Comparison of ENCODE assay signal across 8 cellular contexts in the genomic region with DNA sequence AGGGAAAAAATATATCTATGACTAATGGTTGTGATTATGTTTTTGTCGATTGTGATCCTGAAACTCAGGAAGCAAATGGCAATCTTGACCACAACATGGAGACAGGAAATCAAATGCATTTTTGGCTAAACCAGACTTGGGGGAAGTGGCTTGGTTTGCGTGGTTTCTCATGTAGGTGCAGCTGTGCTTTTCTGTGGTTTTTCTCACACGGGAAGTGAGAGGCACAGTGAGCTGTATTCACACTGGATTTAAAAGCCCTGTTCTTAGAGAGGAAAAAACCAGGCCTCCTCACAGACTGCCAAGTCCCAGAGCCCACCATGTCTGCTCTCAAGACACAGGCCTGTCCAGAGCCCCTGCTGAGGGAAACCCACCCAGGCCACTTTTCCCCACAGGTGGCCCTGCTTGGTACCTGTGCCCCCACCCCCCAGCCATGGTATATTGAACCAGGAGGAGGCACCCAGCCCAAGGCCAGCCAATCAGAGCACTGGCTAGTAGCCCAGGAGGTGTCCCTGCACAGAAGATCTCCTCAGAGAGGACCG. TPM values are rescaled to one million over a fixed set of nuclear protein-coding genes. Genes with fewer than 3 reads are reported as not detected.
DNase-seq lines count a peak whose midpoint lies in the region; ATAC-seq, FAIRE-seq and TF ChIP-seq lines count a peak whose summit lies in the region.

No MANE protein-coding gene starts in this region.

- H3K36me3 ChIP-seq in KMS-11 (ENCODE audit: insufficient read depth): no peaks in the 10 kb centered on the region
- H3K36me3 ChIP-seq in endothelial cell of umbilical vein (ENCODE audit: control insufficient read depth in 2 of 2, extremely low read depth in 1 of 2, insufficient read depth in 2 of 2, low read length in 2 of 2): no peaks in the 10 kb centered on the region
- H3K36me3 ChIP-seq in sigmoid colon: no peaks in the 10 kb centered on the region

- TF ChIP-seq CTCF in KMS-11 (conservative IDR thresholded peaks at IDR 0.05; ENCODE audit: low read depth, low read length): no peak
- no peak for TF ChIP-seq CTCF in endothelial cell of umbilical vein (IDR thresholded peaks at IDR 0.05; ENCODE audit: extremely low read depth in 1 of 2, insufficient read depth in 1 of 2, low read depth in 1 of 2, low read length in 2 of 2)
- TF ChIP-seq CTCF in sigmoid colon (IDR thresholded peaks at IDR 0.05): no peak

- peak; percentile 92 for ATAC-seq in GM21528 (IDR thresholded peaks at IDR 0.05; ENCODE audit: low FRiP score, unreplicated experiment)

- no peak for TF ChIP-seq EP300 in sigmoid colon (IDR thresholded peaks at IDR 0.05)

- H3K9ac ChIP-seq in KMS-11 (peak overlapping the region; percentile 39; the same call in 1 of the 2 replicates), endothelial cell of umbilical vein (replicated peaks; ENCODE audit: extremely low read depth, insufficient read depth, low read length) (peak overlapping the region; percentile 95)

- DNase-seq in Daoy (ENCODE audit: low read depth) (peak; percentile 91), endothelial cell of umbilical vein (ENCODE audit: low read depth, low spot score) (peak; percentile 98), sigmoid colon (no peak), NCI-H187 treated with DMSO at 0.1 percent for 48 hours (lab: John Stamatoyannopoulos, UW) (no peak), NCI-H1417 (lab: John Stamatoyannopoulos, UW) (no peak)
- DNase-seq in activated CD4-positive, alpha-beta T cell treated with anti-CD3 and anti-CD28 coated beads, Interleukin-2, amount 50 U/mL, for 48 hours: peak; percentile 45 to 62

- dilution Hi-C loops in endothelial cell of umbilical vein (cut with MboI; ENCODE audit: extremely low pct_ligation_motif_present, low sequenced_read_pairs): loop anchor here (25.0 kb wide), 1 partner anchor 415 kb away; no protein-coding TSS in a partner anchor

- H3K4me2 ChIP-seq in KMS-11 (peak overlapping the region; percentile 94), endothelial cell of umbilical vein (ENCODE audit: insufficient read depth, low read length) (peak overlapping the region; percentile 70)

- peak; percentile 63 for TF ChIP-seq POLR2A in endothelial cell of umbilical vein (IDR thresholded peaks at IDR 0.05; ENCODE audit: low read depth, low read length)
- no peak for TF ChIP-seq POLR2A in sigmoid colon (IDR thresholded peaks at IDR 0.05)

- FAIRE-seq in endothelial cell of umbilical vein (lab: Jason Lieb, UNC): peak; percentile 98

- no peaks in the 10 kb centered on the region for H3K9me3 ChIP-seq in endothelial cell of umbilical vein (replicated peaks; ENCODE audit: control insufficient read depth, insufficient read depth, low read length)
- no peaks in the 10 kb centered on the region for H3K9me3 ChIP-seq in sigmoid colon

- POLR2A ChIA-PET in endothelial cell of umbilical vein (lab: Charles Lee): interaction anchor here (1.0 to 2.6 kb wide), 3 partner anchors 13 to 46 kb away, joined by 4 to 21 read pairs (median 16); partner anchors contain the start of genes BTD and HACL1

- H3K4me3 ChIP-seq in KMS-11 (IDR thresholded peaks at IDR 0.05; ENCODE audit: insufficient read depth, low read depth, low read length): no peak overlapping the region
- H3K4me3 ChIP-seq in endothelial cell of umbilical vein (replicated peaks in 1 of 3; ENCODE audit: insufficient read depth in 1 of 3, low read depth in 1 of 3, low read length in 3 of 3): no peak overlapping the region
- H3K4me3 ChIP-seq in sigmoid colon: no peak overlapping the region

- H3K4me1 ChIP-seq in KMS-11 (ENCODE audit: low read depth, poor library complexity, severe bottlenecking) (peaks cover 48% of the 10 kb centered on the region), endothelial cell of umbilical vein (ENCODE audit: control insufficient read depth, extremely low read depth, insufficient read depth, low read length) (peaks cover 46% of the 10 kb centered on the region), sigmoid colon (peaks cover 0 to 36% (median 30%) of the 10 kb centered on the region in 4 donors)

- CTCF ChIA-PET in endothelial cell of umbilical vein (lab: Charles Lee): interaction anchor here (0.9 to 3.7 kb wide), 6 partner anchors 8 to 165 kb away, joined by 3 to 44 read pairs (median 6); partner anchors contain the start of gene ANKRD28

- H3K79me2 ChIP-seq in KMS-11 (ENCODE audit: insufficient read depth, low read depth): no peaks in the 10 kb centered on the region
- H3K79me2 ChIP-seq in endothelial cell of umbilical vein (ENCODE audit: control insufficient read depth, insufficient read depth, low read length): no peaks in the 10 kb centered on the region

- no TSS peak for BruUV-seq in endothelial cell of umbilical vein (replicated peaks; lab: Mats Ljungman, UMichigan)

- WGBS in sigmoid colon, 2 donors: 50 to 85% methylated on average over 4 of the region's 4 CpGs

- H3K27ac ChIP-seq in KMS-11 (peak overlapping the region; percentile 78), endothelial cell of umbilical vein (ENCODE audit: insufficient read depth, low read depth, low read length) (peak overlapping the region; percentile 99), sigmoid colon (peak overlapping the region; percentile 77 to 83 (median 82))

- H4K20me1 ChIP-seq in KMS-11 (ENCODE audit: insufficient read depth) (no peaks in the 10 kb centered on the region), endothelial cell of umbilical vein (replicated peaks; ENCODE audit: control insufficient read depth, extremely low read depth, insufficient read depth, low read length) (no peaks in the 10 kb centered on the region)

- intact Hi-C loops in endothelial cell of umbilical vein (cut with micrococcal nuclease): loop anchor here (1.0 to 2.0 kb wide), 7 partner anchors 11 to 413 kb away; partner anchors contain the start of gene ANKRD28
- intact Hi-C loops in sigmoid colon (cut with DNase I): loop anchor here (5.0 kb wide), 1 partner anchor 90 kb away; no protein-coding TSS in a partner anchor

- H2AFZ ChIP-seq in KMS-11 (ENCODE audit: low read depth) (peak overlapping the region; percentile 39; the same call in 1 of the 2 replicates), endothelial cell of umbilical vein (ENCODE audit: low read depth, low read length) (no peak overlapping the region)

- no peaks in the 10 kb centered on the region for H3K9me1 ChIP-seq in endothelial cell of umbilical vein (replicated peaks; ENCODE audit: control insufficient read depth, extremely low read depth, insufficient read depth, low read length)

- H3K27me3 ChIP-seq in KMS-11 (ENCODE audit: insufficient read depth, low read depth) (no peaks in the 10 kb centered on the region), endothelial cell of umbilical vein (ENCODE audit: control insufficient read depth in 2 of 2, insufficient read depth in 2 of 2, low read length in 2 of 2) (no peaks in the 10 kb centered on the region), sigmoid colon (no peaks in the 10 kb centered on the region)

TF ChIP-seq in endothelial cell of umbilical vein, 7 proteins besides CTCF, POLR2A, EP300 and RAD21:
- TF ChIP-seq JUN (IDR thresholded peaks at IDR 0.05; ENCODE audit: borderline replicate concordance, insufficient read depth, insufficient read length, low read depth) (peak; percentile 90), MYC (IDR thresholded peaks at IDR 0.05; ENCODE audit: low read depth, low read length) (no peak), FOS (IDR thresholded peaks at IDR 0.05; ENCODE audit: borderline replicate concordance, insufficient read depth, low read length) (peak; percentile 66), GATA2 (IDR thresholded peaks at IDR 0.05; ENCODE audit: insufficient read depth, insufficient read length, low read depth, low read length) (peak; percentile 79), EZH2 (IDR thresholded peaks at IDR 0.05; ENCODE audit: borderline replicate concordance, low read depth, low read length, severe bottlenecking) (no peak), POLR2AphosphoS5 (IDR thresholded peaks at IDR 0.05; ENCODE audit: insufficient read depth, low read depth, low read length) (peak; percentile 93)
- TF ChIP-seq, protein P1, sequence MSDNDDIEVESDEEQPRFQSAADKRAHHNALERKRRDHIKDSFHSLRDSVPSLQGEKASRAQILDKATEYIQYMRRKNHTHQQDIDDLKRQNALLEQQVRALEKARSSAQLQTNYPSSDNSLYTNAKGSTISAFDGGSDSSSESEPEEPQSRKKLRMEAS (IDR thresholded peaks at IDR 0.05; ENCODE audit: insufficient read depth, insufficient read length): no peak

RNA-seq across cellular contexts. Expression of gene BTD, which starts 46.2 kb away (rescaled TPM):
- 3.7 and 10.6 TPM in 2 replicates for total RNA-seq in Daoy (2014; rRNA removed; shearing (Covaris generic))
- total RNA-seq in endothelial cell of umbilical vein (18.7 and 20.3 TPM in 2 replicates), sigmoid colon (10 to 100 TPM; 23.5 to 35.5 (median 30.1) TPM)
- polyA plus RNA-seq in endothelial cell of umbilical vein (27.1 and 32.2 TPM in 2 replicates), sigmoid colon (10 to 100 TPM in 1 of 3 donors, 1 to 10 TPM in 2; 6.6 to 13.5 (median 7.2) TPM)
- 24.7 and 26.8 TPM in 2 replicates for polyA plus RNA-seq in endothelial cell of umbilical vein (2011; cell fraction: cytosol; rRNA removed)
- 22.9 and 23.5 TPM in 2 replicates for polyA plus RNA-seq in endothelial cell of umbilical vein (2011; cell fraction: nucleus; rRNA removed)
- 15.7 and 17.1 TPM in 2 replicates for polyA plus RNA-seq in endothelial cell of umbilical vein (2012)
- 48.8 and 59.8 TPM in 2 replicates for polyA minus RNA-seq in endothelial cell of umbilical vein
- polyA minus RNA-seq in endothelial cell of umbilical vein (2011; cell fraction: cytosol; rRNA and poly(A)+ RNA removed): 12.0 TPM
- 26.5 and 38.8 TPM in 2 replicates for polyA minus RNA-seq in endothelial cell of umbilical vein (2011; cell fraction: nucleus; rRNA and poly(A)+ RNA removed)

RNA-seq across cellular contexts. Expression of gene HACL1, which starts 46.3 kb away (rescaled TPM):
- total RNA-seq in Daoy (2014; rRNA removed; shearing (Covaris generic)): 26.4 and 34.6 TPM in 2 replicates
- 27.4 and 29.9 TPM in 2 replicates for total RNA-seq in endothelial cell of umbilical vein
- 14.4 and 16.5 TPM in 2 replicates for polyA plus RNA-seq in endothelial cell of umbilical vein
- 19.0 and 19.5 TPM in 2 replicates for polyA plus RNA-seq in endothelial cell of umbilical vein (2011; cell fraction: cytosol; rRNA removed)
- polyA plus RNA-seq in endothelial cell of umbilical vein (2011; cell fraction: nucleus; rRNA removed): 36.6 and 37.8 TPM in 2 replicates
- 18.1 and 24.8 TPM in 2 replicates for polyA plus RNA-seq in endothelial cell of umbilical vein (2012)
- polyA minus RNA-seq in endothelial cell of umbilical vein: 84.9 and 93.4 TPM in 2 replicates
- 17.7 TPM for polyA minus RNA-seq in endothelial cell of umbilical vein (2011; cell fraction: cytosol; rRNA and poly(A)+ RNA removed)
- 96.8 and 111 TPM in 2 replicates for polyA minus RNA-seq in endothelial cell of umbilical vein (2011; cell fraction: nucleus; rRNA and poly(A)+ RNA removed)
- total RNA-seq in sigmoid colon: 10 to 100 TPM; 15.5 to 24.7 (median 22.1) TPM
- 10 to 100 TPM; 10.9 to 13.4 (median 13.2) TPM for polyA plus RNA-seq in sigmoid colon

Comparison
In these comparisons a context has a peak if more than half of its experiments do, and no peak if none do; other contexts are left out.
1. DNase-seq: peak in Daoy (single experiment), activated CD4-positive, alpha-beta T cell treated with anti-CD3 and anti-CD28 coated beads, Interleukin-2, amount 50 U/mL, for 48 hours (2 of 2) and endothelial cell of umbilical vein (single experiment); none in sigmoid colon (single experiment), NCI-H187 treated with DMSO at 0.1 percent for 48 hours (single experiment) and NCI-H1417 (0 of 3).
2. Peak in every context shown above with its lines, with median percentiles within 50 percentile points of each other: H3K27ac ChIP-seq.